In the genomic region with DNA sequence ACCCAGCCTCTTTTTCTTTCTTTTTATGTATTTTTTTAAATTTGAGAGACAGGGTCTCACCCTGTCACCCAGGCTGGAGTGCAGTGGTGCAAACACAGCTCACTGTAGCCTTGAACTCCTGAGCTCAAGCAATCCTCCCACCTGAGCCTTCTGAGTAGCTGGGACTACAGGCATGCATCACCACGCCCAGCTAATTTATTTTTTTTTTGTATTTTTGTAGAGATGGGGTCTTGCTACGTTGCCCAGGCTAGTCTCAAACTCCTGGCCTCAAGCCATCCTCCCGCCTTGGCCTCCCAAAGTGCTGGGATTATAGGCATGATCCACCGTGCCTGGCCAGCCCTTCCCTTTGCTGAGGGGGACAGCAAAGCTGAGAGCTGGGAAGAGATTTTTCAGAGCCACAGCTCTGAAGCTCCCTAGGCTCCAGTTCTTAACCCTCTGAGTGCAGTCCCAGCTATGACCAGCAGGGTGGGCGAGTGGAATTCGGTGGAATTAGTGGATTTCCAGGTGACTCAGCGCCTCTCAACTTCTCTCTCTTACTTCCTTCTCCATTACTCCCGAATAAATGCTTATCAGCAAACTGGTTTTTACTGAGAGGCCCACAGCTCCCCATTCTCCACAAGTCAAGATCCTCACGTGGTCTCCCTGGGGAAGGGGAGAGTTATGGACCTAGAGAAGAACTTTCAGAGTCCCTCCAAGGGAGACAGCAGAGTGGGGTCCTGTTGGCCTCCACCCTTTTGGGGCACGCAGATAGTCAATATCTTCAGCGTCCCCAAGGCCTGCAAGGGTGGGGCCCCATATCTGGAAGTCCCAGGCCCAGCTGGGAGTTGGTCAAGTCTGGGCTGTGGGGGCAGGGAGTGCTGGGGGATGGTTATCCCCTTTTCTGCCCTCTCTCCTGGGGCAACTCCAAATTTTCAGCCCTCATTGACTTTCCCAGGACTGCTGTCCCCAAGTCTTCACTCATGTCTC, we compare ENCODE assay signal across 8 cellular contexts. TPM values are rescaled to one million over a fixed set of nuclear protein-coding genes. Genes with fewer than 3 reads are reported as not detected.
DNase-seq lines count a peak whose midpoint lies in the region; ATAC-seq and TF ChIP-seq lines count a peak whose summit lies in the region.

No MANE protein-coding gene starts in this region.

- no peaks in the 10 kb centered on the region for H3K79me2 ChIP-seq in neural progenitor cell (ENCODE audit: low read depth)

- H3K4me3 Mint-ChIP-seq in neural progenitor cell, result peak overlapping the region; percentile 82

- H2AFZ ChIP-seq in neural progenitor cell (replicated peaks), result no peak overlapping the region

- H3K27ac Mint-ChIP-seq in neural progenitor cell, result no peak overlapping the region

- peaks cover 46% of the 10 kb centered on the region for H3K27me3 ChIP-seq in neural progenitor cell

- no peak for ATAC-seq in HG02623 (IDR thresholded peaks at IDR 0.05; ENCODE audit: unreplicated experiment)

- peaks cover 27% of the 10 kb centered on the region for H3K27me3 Mint-ChIP-seq in neural progenitor cell (ENCODE audit: insufficient read depth, low read depth)

- peak; percentile 58 for DNase-seq in DMS153 treated with DMSO at 0.1 percent for 48 hours (lab: John Stamatoyannopoulos, UW; ENCODE audit: unreplicated experiment)
- peak; percentile 67 for DNase-seq in RWPE1 (ENCODE audit: low spot score)
- peak; percentile 51 for DNase-seq in activated gamma-delta T cell treated with anti-CD3 and anti-CD28 coated beads, Interleukin-2, amount 50 U/mL, for 16 hours (ENCODE audit: low read depth)
- DNase-seq in foreskin fibroblast, result peak; percentile 80 to 94
- DNase-seq in neural progenitor cell (ENCODE audit: low spot score), result peak; percentile 81
- peak; percentile 89 for DNase-seq in stromal cell of bone marrow (ENCODE audit: low read depth)

- H4K20me1 ChIP-seq in neural progenitor cell (ENCODE audit: low read depth), result peaks cover 17% of the 10 kb centered on the region

- H3K27ac ChIP-seq in RWPE1 (peak overlapping the region; percentile 85), neural progenitor cell (no peak overlapping the region)

- no peaks in the 10 kb centered on the region for H3K4me1 ChIP-seq in neural progenitor cell

- H3K36me3 ChIP-seq in neural progenitor cell, result no peaks in the 10 kb centered on the region

- H3K9ac ChIP-seq in neural progenitor cell, result no peak overlapping the region

- TF ChIP-seq CTCF in LNCAP (IDR thresholded peaks at IDR 0.05), result peak; percentile 70
- TF ChIP-seq CTCF in RWPE1 (conservative IDR thresholded peaks at IDR 0.05; ENCODE audit: low read depth), result peak; percentile 78
- TF ChIP-seq CTCF in foreskin fibroblast (IDR thresholded peaks at IDR 0.05; ENCODE audit: low read depth, low read length), result peak; percentile 84
- peak; percentile 74 for TF ChIP-seq CTCF in neural progenitor cell (IDR thresholded peaks at IDR 0.05)

- H3K9me3 Mint-ChIP-seq in neural progenitor cell, result peaks cover 5% of the 10 kb centered on the region

- no peaks in the 10 kb centered on the region for H3K9me3 ChIP-seq in neural progenitor cell (ENCODE audit: low read depth)

- no peak overlapping the region for H3K4me2 ChIP-seq in neural progenitor cell

- H3K4me3 ChIP-seq in foreskin fibroblast (ENCODE audit: low read depth in 1 of 2, low read length in 2 of 2) (peak overlapping the region; percentile 76 to 89), neural progenitor cell (no peak overlapping the region)

- POLR2A ChIA-PET in RWPE1 (lab: Yijun Ruan, JAX; ENCODE audit: low non-redundant PET), result interaction anchor here (1.2 kb wide), 1 partner anchor 21 kb away, joined by 3 read pairs; no protein-coding TSS in a partner anchor

- CTCF ChIA-PET in RWPE1 (lab: Yijun Ruan, JAX), result interaction anchor here (0.5 to 1.9 kb wide), 10 partner anchors 13 to 138 kb away, joined by 3 to 10 read pairs (median 4); a partner anchor contains a TSS

- no peaks in the 10 kb centered on the region for H3K36me3 Mint-ChIP-seq in neural progenitor cell

- peaks cover 23% of the 10 kb centered on the region for H3F3A ChIP-seq in neural progenitor cell (ENCODE audit: low read depth)

- H3K4me1 Mint-ChIP-seq in neural progenitor cell, result peaks cover 22% of the 10 kb centered on the region

RNA-seq across cellular contexts. Expression of a gene that starts 1.2 kb away (rescaled TPM):
- 11.3 and 24.4 TPM in 2 replicates for total RNA-seq in neural progenitor cell (ENCODE audit: low replicate concordance)

RNA-seq across cellular contexts. Expression of a gene that starts 2.5 kb away (rescaled TPM):
- total RNA-seq in neural progenitor cell (ENCODE audit: low replicate concordance), result 2.5 and 8.4 TPM in 2 replicates

RNA-seq across cellular contexts. Expression of a gene that starts 20.2 kb away (rescaled TPM):
- total RNA-seq in neural progenitor cell (ENCODE audit: low replicate concordance), result 15.3 and 27.4 TPM in 2 replicates

RNA-seq across cellular contexts. Expression of a gene that starts 38.5 kb away (rescaled TPM):
- total RNA-seq in neural progenitor cell (ENCODE audit: low replicate concordance), result 2.4 and 5.5 TPM in 2 replicates

RNA-seq across cellular contexts. Expression of a gene that starts 51.2 kb away (rescaled TPM):
- total RNA-seq in neural progenitor cell (ENCODE audit: low replicate concordance), result 1.4 and 4.7 TPM in 2 replicates
